Comparison of ENCODE assay signal across 8 cellular contexts in the genomic region with DNA sequence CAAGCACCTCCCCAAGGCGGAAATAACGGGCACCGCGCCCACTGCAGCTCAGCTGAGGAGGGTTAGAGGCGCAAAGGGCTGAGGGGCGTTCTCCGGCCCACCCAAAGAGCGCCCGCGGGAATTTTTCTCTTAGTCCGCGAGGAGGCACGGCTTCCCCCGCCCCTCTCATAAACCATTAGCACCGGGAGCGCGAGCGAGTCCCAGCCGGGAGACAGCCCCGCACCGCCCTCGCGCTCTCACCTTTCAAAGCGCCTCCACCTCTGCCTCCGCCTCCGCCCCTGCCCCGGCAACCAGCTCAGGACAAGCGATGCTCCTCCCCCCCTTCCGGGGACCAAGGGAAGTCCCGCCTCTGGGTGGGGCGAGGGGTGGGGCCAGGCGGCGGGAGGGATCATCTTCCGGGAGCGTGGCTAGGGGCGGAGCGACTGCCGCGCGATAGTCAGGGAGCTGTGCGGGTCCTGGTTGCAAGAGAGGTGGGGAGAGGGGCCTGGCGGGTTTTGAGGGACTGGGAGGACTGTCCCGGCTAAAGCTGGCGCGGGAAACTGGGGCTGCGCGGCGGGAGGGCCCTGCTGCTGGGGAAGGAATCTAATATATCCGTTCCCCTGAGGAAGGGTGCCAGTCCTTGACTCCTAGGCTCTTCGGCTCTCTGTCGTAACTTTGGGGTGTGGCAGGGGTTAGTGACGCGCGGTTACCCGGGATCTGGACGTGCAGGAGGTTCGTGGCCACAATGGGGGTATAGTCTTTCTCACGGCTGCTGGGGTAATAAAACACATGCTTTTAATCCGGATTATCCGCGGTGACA. TPM values are rescaled to one million over a fixed set of nuclear protein-coding genes. Genes with fewer than 3 reads are reported as not detected.
DNase-seq lines count a peak whose midpoint lies in the region; ATAC-seq, FAIRE-seq and TF ChIP-seq lines count a peak whose summit lies in the region.

A gene (minus strand): TSS at position 309 of the 799 bp plus-strand sequence. CDS start 5,165 bp downstream, outside the sequence.
A gene (plus strand): TSS at position 410 of the 799 bp plus-strand sequence. CDS start 637 bp downstream, outside the sequence.

- H3K9me3 Mint-ChIP-seq in Calu3 (ENCODE audit: low read depth, unreplicated experiment) = peaks cover 3% of the 10 kb centered on the region

- H3K27ac ChIP-seq in HUES48 (ENCODE audit: low read depth, low read length) (peak within 1 kb of the TSS; percentile 96), endothelial cell of umbilical vein (ENCODE audit: insufficient read depth, low read depth, low read length) (peak within 1 kb of the TSS; percentile 61)

- H3K36me3 Mint-ChIP-seq in Calu3 (ENCODE audit: insufficient read depth, unreplicated experiment) = peaks cover 32% of the 10 kb centered on the region

- POLR2A ChIA-PET in endothelial cell of umbilical vein (lab: Charles Lee) = interaction anchor here (0.6 to 1.4 kb wide), 8 partner anchors 47 to 1606 kb away, joined by 3 to 8 read pairs (median 3); a partner anchor contains a TSS

- FAIRE-seq in endothelial cell of umbilical vein (lab: Jason Lieb, UNC) = peak; percentile 73

- no peak for TF ChIP-seq POLR2A in endothelial cell of umbilical vein (IDR thresholded peaks at IDR 0.05; ENCODE audit: low read depth, low read length)

- no peaks in the 10 kb centered on the region for H3K27me3 Mint-ChIP-seq in Calu3 (ENCODE audit: unreplicated experiment)

- H3K9me3 ChIP-seq in HUES48 (ENCODE audit: control insufficient read depth, insufficient read depth, low read length) (no peaks in the 10 kb centered on the region), NT2/D1 (ENCODE audit: insufficient read depth, low read length) (peaks cover 37% of the 10 kb centered on the region), endothelial cell of umbilical vein (replicated peaks; ENCODE audit: control insufficient read depth, insufficient read depth, low read length) (no peaks in the 10 kb centered on the region)

- H3K27me3 ChIP-seq in HUES48 (ENCODE audit: control insufficient read depth, insufficient read depth, low read length) = no peaks in the 10 kb centered on the region
- no peaks in the 10 kb centered on the region for H3K27me3 ChIP-seq in NT2/D1 (ENCODE audit: insufficient read depth, insufficient read length)
- H3K27me3 ChIP-seq in endothelial cell of umbilical vein (ENCODE audit: control insufficient read depth in 2 of 2, insufficient read depth in 2 of 2, low read length in 2 of 2) = no peaks in the 10 kb centered on the region

- H3K4me3 ChIP-seq in HUES48 (ENCODE audit: low read depth, low read length) (peak within 1 kb of the TSS; percentile 90), NT2/D1 (ENCODE audit: insufficient read length, low read depth) (peak within 1 kb of the TSS; percentile 68), endothelial cell of umbilical vein (replicated peaks in 1 of 3; ENCODE audit: insufficient read depth in 1 of 3, low read depth in 1 of 3, low read length in 3 of 3) (peak within 1 kb of the TSS; percentile 84 to 98 (median 94))

- CTCF ChIA-PET in Calu3 (lab: Charles Lee) (interaction anchor here (0.7 to 1.5 kb wide), 6 partner anchors 47 to 600 kb away, joined by 3 to 9 read pairs (median 4); a partner anchor contains a TSS), endothelial cell of umbilical vein (lab: Charles Lee) (interaction anchor here (0.6 to 4.6 kb wide), 15 partner anchors 47 to 600 kb away, joined by 3 to 36 read pairs (median 5); a partner anchor contains a TSS)

- BruUV-seq in Calu3 (replicated peaks; lab: Mats Ljungman, UMichigan) (no TSS peak), endothelial cell of umbilical vein (replicated peaks; lab: Mats Ljungman, UMichigan) (no TSS peak)

- H3K4me1 ChIP-seq in HUES48 (ENCODE audit: control insufficient read depth, insufficient read depth, low read length) (peaks cover 11% of the 10 kb centered on the region), NT2/D1 (ENCODE audit: insufficient read depth, insufficient read length) (no peaks in the 10 kb centered on the region), endothelial cell of umbilical vein (ENCODE audit: control insufficient read depth, extremely low read depth, insufficient read depth, low read length) (peaks cover 19% of the 10 kb centered on the region)

- DNase-seq in Calu3 (peak; percentile 96), NT2/D1 (ENCODE audit: low read depth, low spot score) (peak; percentile 95), endothelial cell of umbilical vein (ENCODE audit: low read depth, low spot score) (peak; percentile 96), middle frontal gyrus (ENCODE audit: extremely low spot score, low spot score) (peak; percentile 86)
- peak; percentile 95 for DNase-seq in activated CD8-positive, alpha-beta memory T cell treated with anti-CD3 and anti-CD28 coated beads, Interleukin-2, amount 50 U/mL, for 24 hours (ENCODE audit: extremely low read depth)
- DNase-seq in stimulated activated CD8-positive, alpha-beta memory T cell treated with anti-CD3 and anti-CD28 coated beads, Interleukin-2, amount 100 ng/mL, for 1 hour (ENCODE audit: low read depth in 2 of 2) = peak; percentile 97 to 98

- dilution Hi-C loops in endothelial cell of umbilical vein (cut with MboI; ENCODE audit: extremely low pct_ligation_motif_present, low sequenced_read_pairs) = no loop called here

- intact Hi-C loops in Calu3 (cut with micrococcal nuclease; ENCODE audit: unreplicated experiment) (loop anchor here (5.0 kb wide), 1 partner anchor 598 kb away; a partner anchor contains a TSS), endothelial cell of umbilical vein (cut with micrococcal nuclease) (loop anchor here (1.0 to 5.0 kb wide), 10 partner anchors 47 to 600 kb away; a partner anchor contains a TSS)

- TF ChIP-seq CTCF in Calu3 (IDR thresholded peaks at IDR 0.05; ENCODE audit: unreplicated experiment) (no peak), endothelial cell of umbilical vein (IDR thresholded peaks at IDR 0.05; ENCODE audit: extremely low read depth in 1 of 2, insufficient read depth in 1 of 2, low read depth in 1 of 2, low read length in 2 of 2) (no peak)

- H3K36me3 ChIP-seq in HUES48 (ENCODE audit: control insufficient read depth, insufficient read depth, low read length) (no peaks in the 10 kb centered on the region), NT2/D1 (ENCODE audit: insufficient read depth, insufficient read length, low read length) (peaks cover 13% of the 10 kb centered on the region), endothelial cell of umbilical vein (ENCODE audit: control insufficient read depth in 2 of 2, extremely low read depth in 1 of 2, insufficient read depth in 2 of 2, low read length in 2 of 2) (no peaks in the 10 kb centered on the region)

- H3K4me1 Mint-ChIP-seq in Calu3 (ENCODE audit: low read depth, unreplicated experiment) = peaks cover 33% of the 10 kb centered on the region

- H3K4me3 Mint-ChIP-seq in Calu3 (ENCODE audit: low read depth, unreplicated experiment) = peak within 1 kb of the TSS; percentile 92

- no peaks in the 10 kb centered on the region for H3K9me1 ChIP-seq in endothelial cell of umbilical vein (replicated peaks; ENCODE audit: control insufficient read depth, extremely low read depth, insufficient read depth, low read length)

- no peaks in the 10 kb centered on the region for H4K20me1 ChIP-seq in endothelial cell of umbilical vein (replicated peaks; ENCODE audit: control insufficient read depth, extremely low read depth, insufficient read depth, low read length)

- H3K27ac Mint-ChIP-seq in Calu3 (ENCODE audit: unreplicated experiment) = peak within 1 kb of the TSS; percentile 93

- H3K4me2 ChIP-seq in endothelial cell of umbilical vein (ENCODE audit: insufficient read depth, low read length) = peak within 1 kb of the TSS; percentile 99

- peak; percentile 94 for ATAC-seq in GM21423 (IDR thresholded peaks at IDR 0.05; ENCODE audit: unreplicated experiment)

- H3K9ac ChIP-seq in HUES48 (ENCODE audit: low read depth, low read length) = peak within 1 kb of the TSS; percentile 84
- peak within 1 kb of the TSS; percentile 70 for H3K9ac ChIP-seq in NT2/D1 (ENCODE audit: insufficient read length, low read depth)
- peak within 1 kb of the TSS; percentile 97 for H3K9ac ChIP-seq in endothelial cell of umbilical vein (replicated peaks; ENCODE audit: extremely low read depth, insufficient read depth, low read length)

- H3K79me2 ChIP-seq in endothelial cell of umbilical vein (ENCODE audit: control insufficient read depth, insufficient read depth, low read length) = peaks cover 40% of the 10 kb centered on the region

- H2AFZ ChIP-seq in endothelial cell of umbilical vein (ENCODE audit: low read depth, low read length) = peak within 1 kb of the TSS; percentile 78

TF ChIP-seq in endothelial cell of umbilical vein, 7 proteins besides CTCF, POLR2A, EP300 and RAD21:
- TF ChIP-seq POLR2AphosphoS5 (IDR thresholded peaks at IDR 0.05; ENCODE audit: insufficient read depth, low read depth, low read length) = peak; percentile 73
- TF ChIP-seq FOS (IDR thresholded peaks at IDR 0.05; ENCODE audit: borderline replicate concordance, insufficient read depth, low read length) = no peak
TF ChIP-seq in endothelial cell of umbilical vein: peak in this region for 1.

RNA-seq across cellular contexts. Expression of the first gene that starts in this region (rescaled TPM):
- total RNA-seq in Calu3 (2022) = 20.1 and 23.3 TPM in 2 replicates
- total RNA-seq in endothelial cell of umbilical vein = 32.8 and 33.4 TPM in 2 replicates
- polyA plus RNA-seq in endothelial cell of umbilical vein = 5.2 and 8.1 TPM in 2 replicates
- 8.0 and 8.4 TPM in 2 replicates for polyA plus RNA-seq in endothelial cell of umbilical vein (2011; cell fraction: cytosol; rRNA removed)
- 32.7 and 50.6 TPM in 2 replicates for polyA plus RNA-seq in endothelial cell of umbilical vein (2011; cell fraction: nucleus; rRNA removed)
- polyA plus RNA-seq in endothelial cell of umbilical vein (2012) = 28.6 and 40.1 TPM in 2 replicates
- polyA minus RNA-seq in endothelial cell of umbilical vein = 9.6 and 11.0 TPM in 2 replicates
- 5.4 TPM for polyA minus RNA-seq in endothelial cell of umbilical vein (2011; cell fraction: cytosol; rRNA and poly(A)+ RNA removed)
- 45.1 and 62.5 TPM in 2 replicates for polyA minus RNA-seq in endothelial cell of umbilical vein (2011; cell fraction: nucleus; rRNA and poly(A)+ RNA removed)

RNA-seq across cellular contexts. Expression of the second gene that starts in this region (rescaled TPM):
- total RNA-seq in Calu3 (2022) (9.3 and 11.6 TPM in 2 replicates), endothelial cell of umbilical vein (7.0 and 7.6 TPM in 2 replicates)
- polyA plus RNA-seq in endothelial cell of umbilical vein = 0.75 and 1.4 TPM in 2 replicates
- 1.8 and 2.0 TPM in 2 replicates for polyA plus RNA-seq in endothelial cell of umbilical vein (2011; cell fraction: cytosol; rRNA removed)
- polyA plus RNA-seq in endothelial cell of umbilical vein (2011; cell fraction: nucleus; rRNA removed) = 1.8 and 3.0 TPM in 2 replicates
- 7.7 and 8.6 TPM in 2 replicates for polyA plus RNA-seq in endothelial cell of umbilical vein (2012)
- polyA minus RNA-seq in endothelial cell of umbilical vein = 2.6 and 3.5 TPM in 2 replicates
- 2.0 TPM for polyA minus RNA-seq in endothelial cell of umbilical vein (2011; cell fraction: cytosol; rRNA and poly(A)+ RNA removed)
- polyA minus RNA-seq in endothelial cell of umbilical vein (2011; cell fraction: nucleus; rRNA and poly(A)+ RNA removed) = 1.7 and 2.9 TPM in 2 replicates

Comparison
In these comparisons a context has a peak if more than half of its experiments do, and no peak if none do; other contexts are left out.
1. Peak in every context shown above with its lines: DNase-seq, ATAC-seq, H3K4me3 ChIP-seq and H3K27ac ChIP-seq.